Comparison of ENCODE assay signal across 26 cellular contexts in the genomic region with DNA sequence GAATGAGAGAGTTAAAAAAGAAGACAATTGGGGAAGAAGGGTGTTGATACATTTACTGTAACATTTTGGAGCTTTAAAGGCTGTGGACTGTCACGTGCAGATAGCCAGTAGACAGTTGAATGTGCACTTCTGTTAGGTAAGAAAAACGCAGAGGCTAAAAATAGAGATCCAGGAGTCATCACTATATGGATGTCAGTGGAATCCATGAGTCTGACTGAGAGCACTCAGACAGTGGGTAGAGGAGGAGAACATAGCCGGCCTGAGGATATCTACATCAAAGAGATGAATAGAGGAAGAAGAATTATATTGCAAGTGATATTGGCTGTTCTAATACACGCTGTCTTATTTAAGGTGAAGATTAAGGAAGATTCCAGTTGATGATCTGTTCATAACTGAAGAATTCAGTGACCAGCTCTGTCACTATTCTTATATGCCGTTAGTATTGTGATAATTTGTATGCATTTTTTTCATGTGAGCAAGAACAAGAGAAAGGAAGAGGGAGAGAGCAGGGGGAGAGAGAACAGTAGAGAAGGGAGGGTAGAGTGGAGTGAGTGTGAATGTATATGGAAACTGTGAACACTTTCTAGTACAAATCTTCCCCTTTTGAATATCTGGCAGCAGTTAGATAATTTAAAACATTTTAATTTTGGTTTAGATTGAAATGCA.
"Had no signal": no experiment of that assay in that cellular context is flagged by ENCODE, and none has a peak within 500 bp of the region (broad histone marks: within the 10 kb centered on the region; RNA-seq: fewer than 3 reads in every experiment).

No MANE protein-coding gene starts in this region.

- H3K27me3 Mint-ChIP-seq: activated CD4-positive, alpha-beta memory T cell treated with anti-CD3 and anti-CD28 coated beads, Interleukin-2, amount 10 ng/mL, durations not matched to agents 7 days and 5 days; activated CD4-positive, alpha-beta T cell treated with anti-CD3 and anti-CD28 coated beads, Interleukin-2, amount 10 ng/mL, durations not matched to agents 7 days and 5 days; activated naive CD4-positive, alpha-beta T cell treated with anti-CD3 and anti-CD28 coated beads, Interleukin-2, amount 10 ng/mL, durations not matched to agents 7 days and 5 days; central memory CD8-positive, alpha-beta T cell; dendritic cell treated with granulocyte-macrophage colony-stimulating factor and Interleukin-4, amounts not matched to agents 40 ng/mL and 50 ng/mL, for 4 days; stimulated activated naive B cell treated with anti-CD40 and anti-IgM and Interleukin-4, amounts not matched to agents 10 μg/mL and 1 μg/mL and 100 μg/mL, for 72 hours; T-helper 17 cell had no signal

- H3K27ac Mint-ChIP-seq: activated CD4-positive, alpha-beta memory T cell treated with anti-CD3 and anti-CD28 coated beads, Interleukin-2, amount 10 ng/mL, durations not matched to agents 7 days and 5 days; activated CD4-positive, alpha-beta T cell treated with anti-CD3 and anti-CD28 coated beads, Interleukin-2, amount 10 ng/mL, durations not matched to agents 7 days and 5 days; activated naive CD4-positive, alpha-beta T cell treated with anti-CD3 and anti-CD28 coated beads, Interleukin-2, amount 10 ng/mL, durations not matched to agents 7 days and 5 days; activated T-helper 1 cell treated with anti-CD3 and anti-CD28 coated beads, Interleukin-12 subunit alpha, Interleukin-12 subunit beta, Interleukin-2, Interleukin-4 antibody, amounts not matched to agents 30 ng/mL and 10 ng/mL and 1 ng/mL, durations not matched to agents 14 hours and 24 hours and 36 hours; dendritic cell treated with granulocyte-macrophage colony-stimulating factor and Interleukin-4, amounts not matched to agents 40 ng/mL and 50 ng/mL, for 4 days; natural killer cell; neural progenitor cell; stimulated activated naive B cell treated with anti-CD40 and anti-IgM and Interleukin-4, amounts not matched to agents 10 μg/mL and 1 μg/mL and 100 μg/mL, for 72 hours; T-helper 17 cell had no signal

- H3K79me2 ChIP-seq: parathyroid adenoma had no signal

- H3K9ac ChIP-seq: neural progenitor cell, parathyroid adenoma had no signal

- H3K4me2 ChIP-seq: neural progenitor cell had no signal

- H3K36me3 Mint-ChIP-seq: activated naive CD4-positive, alpha-beta T cell treated with anti-CD3 and anti-CD28 coated beads, Interleukin-2, amount 10 ng/mL, durations not matched to agents 7 days and 5 days; natural killer cell; neural progenitor cell; stimulated activated naive B cell treated with anti-CD40 and anti-IgM and Interleukin-4, amounts not matched to agents 10 μg/mL and 1 μg/mL and 100 μg/mL, for 72 hours had no signal

- ATAC-seq: heart right ventricle; left lung; lower lobe of right lung; natural killer cell; stimulated activated naive B cell treated with anti-CD40 and anti-IgM and Interleukin-4, amounts not matched to agents 10 μg/mL and 1 μg/mL and 100 μg/mL, for 72 hours; T-helper 17 cell had no signal

- H3K36me3 ChIP-seq: esophagus squamous epithelium, heart right ventricle, left lung, lower lobe of right lung, neural progenitor cell, right atrium auricular region, transverse colon, WERI-Rb-1 had no signal

- H3K4me3 ChIP-seq: esophagus squamous epithelium, heart right ventricle, left lung, lower lobe of right lung, neural progenitor cell, right atrium auricular region, transverse colon had no signal

- H3K9me3 ChIP-seq: esophagus squamous epithelium, heart right ventricle, left lung, lower lobe of right lung, right atrium auricular region, transverse colon had no signal

- H3K4me3 Mint-ChIP-seq: activated CD4-positive, alpha-beta memory T cell treated with anti-CD3 and anti-CD28 coated beads, Interleukin-2, amount 10 ng/mL, durations not matched to agents 7 days and 5 days; activated CD4-positive, alpha-beta T cell treated with anti-CD3 and anti-CD28 coated beads, Interleukin-2, amount 10 ng/mL, durations not matched to agents 7 days and 5 days; activated naive CD4-positive, alpha-beta T cell treated with anti-CD3 and anti-CD28 coated beads, Interleukin-2, amount 10 ng/mL, durations not matched to agents 7 days and 5 days; activated T-helper 1 cell treated with anti-CD3 and anti-CD28 coated beads, Interleukin-12 subunit alpha, Interleukin-12 subunit beta, Interleukin-2, Interleukin-4 antibody, amounts not matched to agents 30 ng/mL and 10 ng/mL and 1 ng/mL, durations not matched to agents 14 hours and 24 hours and 36 hours; central memory CD8-positive, alpha-beta T cell; dendritic cell treated with granulocyte-macrophage colony-stimulating factor and Interleukin-4, amounts not matched to agents 40 ng/mL and 50 ng/mL, for 4 days; natural killer cell; neural progenitor cell; stimulated activated naive B cell treated with anti-CD40 and anti-IgM and Interleukin-4, amounts not matched to agents 10 μg/mL and 1 μg/mL and 100 μg/mL, for 72 hours; T-helper 17 cell had no signal

- H3K4me1 ChIP-seq: esophagus squamous epithelium, heart right ventricle, left lung, lower lobe of right lung, neural progenitor cell, parathyroid adenoma, right atrium auricular region, transverse colon had no signal

- H3K9me3 Mint-ChIP-seq: activated CD4-positive, alpha-beta memory T cell treated with anti-CD3 and anti-CD28 coated beads, Interleukin-2, amount 10 ng/mL, durations not matched to agents 7 days and 5 days; activated T-helper 1 cell treated with anti-CD3 and anti-CD28 coated beads, Interleukin-12 subunit alpha, Interleukin-12 subunit beta, Interleukin-2, Interleukin-4 antibody, amounts not matched to agents 30 ng/mL and 10 ng/mL and 1 ng/mL, durations not matched to agents 14 hours and 24 hours and 36 hours; central memory CD8-positive, alpha-beta T cell; dendritic cell treated with granulocyte-macrophage colony-stimulating factor and Interleukin-4, amounts not matched to agents 40 ng/mL and 50 ng/mL, for 4 days; natural killer cell; neural progenitor cell had no signal

- H3K27me3 ChIP-seq: esophagus squamous epithelium, heart right ventricle, left lung, neural progenitor cell, right atrium auricular region, transverse colon had no signal

- H3K4me1 Mint-ChIP-seq: activated naive CD4-positive, alpha-beta T cell treated with anti-CD3 and anti-CD28 coated beads, Interleukin-2, amount 10 ng/mL, durations not matched to agents 7 days and 5 days; central memory CD8-positive, alpha-beta T cell; natural killer cell; neural progenitor cell; stimulated activated naive B cell treated with anti-CD40 and anti-IgM and Interleukin-4, amounts not matched to agents 10 μg/mL and 1 μg/mL and 100 μg/mL, for 72 hours had no signal

- DNase-seq: activated CD4-positive, alpha-beta memory T cell treated with anti-CD3 and anti-CD28 coated beads, Interleukin-2, amount 10 ng/mL, durations not matched to agents 7 days and 5 days; activated CD4-positive, alpha-beta T cell treated with anti-CD3 and anti-CD28 coated beads, Interleukin-2, amount 10 ng/mL, durations not matched to agents 7 days and 5 days; activated effector memory CD4-positive, alpha-beta T cell treated with anti-CD3 and anti-CD28 coated beads, Interleukin-2, amount 50 U/mL, for 16 hours; activated naive CD4-positive, alpha-beta T cell treated with anti-CD3 and anti-CD28 coated beads, Interleukin-2, amount 10 ng/mL, durations not matched to agents 7 days and 5 days; activated T-cell treated with anti-CD3 and anti-CD28 coated beads for 4 hours; esophagus squamous epithelium; foreskin melanocyte; heart right ventricle; left lung; lower lobe of right lung; mesenchymal stem cell; natural killer cell; occipital lobe; stimulated activated CD4-positive, alpha-beta T cell treated with anti-CD3 and anti-CD28 coated beads, Interleukin-15, amount 100 ng/mL, for 24 hours; stimulated activated CD4-positive, alpha-beta T cell treated with anti-CD3 and anti-CD28 coated beads, Interleukin-2, amount 100 ng/mL, for 24 hours; stimulated activated naive B cell treated with anti-CD40 and anti-IgM and Interleukin-4, amounts not matched to agents 10 μg/mL and 1 μg/mL and 100 μg/mL, for 72 hours; T-helper 17 cell; T1000; transverse colon; WERI-Rb-1 had no signal

- H2AFZ ChIP-seq: neural progenitor cell, parathyroid adenoma had no signal

- H3K27ac ChIP-seq: esophagus squamous epithelium, heart right ventricle, left lung, lower lobe of right lung, neural progenitor cell, parathyroid adenoma, right atrium auricular region, transverse colon, WERI-Rb-1 had no signal
